Comparison of ENCODE assay signal across 16 cellular contexts in the genomic region with DNA sequence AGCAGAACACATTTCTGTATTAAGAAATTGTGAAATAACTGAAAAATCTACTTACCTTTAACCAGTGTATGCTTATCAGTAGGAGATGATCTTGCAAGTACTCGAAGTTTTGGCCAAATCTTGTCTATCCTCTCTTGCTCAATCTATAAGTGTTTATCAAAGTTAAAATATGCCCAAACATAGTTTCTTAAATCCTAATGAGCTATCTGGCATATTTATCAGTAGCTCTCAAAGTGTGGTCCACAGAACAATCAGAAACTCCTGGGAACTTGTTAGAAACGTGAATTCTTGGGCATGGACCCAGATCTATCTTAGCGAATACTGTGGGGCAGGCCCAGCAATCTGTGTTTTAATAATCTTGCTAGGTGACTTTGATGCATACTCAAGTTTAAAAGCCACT.
A peak's percentile ranks its signal among the peaks of the same experiment; 100 is the strongest.
DNase-seq lines count a peak whose midpoint lies in the region; ATAC-seq, FAIRE-seq and TF ChIP-seq lines count a peak whose summit lies in the region.
"Had no signal": no experiment of that assay in that cellular context is flagged by ENCODE, and none has a peak within 500 bp of the region (broad histone marks: within the 10 kb centered on the region; RNA-seq: fewer than 3 reads in every experiment).

No MANE protein-coding gene starts in this region.

- H3K27ac ChIP-seq in IMR-90 (ENCODE audit: insufficient read depth, low read length) = no peak overlapping the region
- no peak overlapping the region for H3K27ac ChIP-seq in K562 (ENCODE audit: extremely low read depth, low read depth, low read length)

- no peaks in the 10 kb centered on the region for H3K9me3 ChIP-seq in IMR-90 (ENCODE audit: control insufficient read depth, insufficient read depth, low read length)
- H3K9me3 ChIP-seq in K562 (replicated peaks; ENCODE audit: control insufficient read depth, insufficient read depth, low read depth, low read length) = no peaks in the 10 kb centered on the region
- H3K9me3 ChIP-seq in HAP-1 = no peaks in the 10 kb centered on the region

- H3K36me3 Mint-ChIP-seq in mesothelial cell of epicardium = peaks cover 58% of the 10 kb centered on the region
- peaks cover 48 to 70% of the 10 kb centered on the region in 2 donors for H3K36me3 Mint-ChIP-seq in stimulated activated naive B cell treated with anti-CD40 and anti-IgM and Interleukin-4, amounts not matched to agents 10 μg/mL and 1 μg/mL and 100 μg/mL, for 72 hours

- in situ Hi-C loops in IMR-90 (cut with MboI; ENCODE audit: low sequenced_read_pairs) = no loop called here
- in situ Hi-C loops in K562 (cut with MboI) = no loop called here
- in situ Hi-C loops in HAP-1 (cut with MboI; ENCODE audit: low sequenced_read_pairs) = no loop called here

- H3K4me3 ChIP-seq in IMR-90 (ENCODE audit: insufficient read depth, low read depth, low read length) (no peak overlapping the region), K562 (no peak overlapping the region), HAP-1 (no peak overlapping the region)

- H2BK5ac ChIP-seq in IMR-90 (ENCODE audit: low read depth, low read length, poor library complexity, severe bottlenecking) = no peak overlapping the region

- no peak overlapping the region for H4K5ac ChIP-seq in IMR-90 (ENCODE audit: low read depth, low read length)

- TF ChIP-seq EP300 in K562 (IDR thresholded peaks at IDR 0.05; ENCODE audit: low read length) = no peak

- no peak overlapping the region for H4K8ac ChIP-seq in IMR-90 (ENCODE audit: low read depth in 2 of 2, low read length in 2 of 2)

- H3K79me1 ChIP-seq in IMR-90 (ENCODE audit: low read depth in 1 of 2, low read length in 2 of 2) = peaks cover 10 to 11% of the 10 kb centered on the region in 2 experiments; a peak in 3 of 4 replicates

- TF ChIP-seq RAD21 in IMR-90 (IDR thresholded peaks at IDR 0.05; ENCODE audit: low read length) (no peak), K562 (CRISPR knock-in tag; conservative IDR thresholded peaks at IDR 0.05 in 1 of 2, IDR thresholded peaks at IDR 0.05 in 1 of 2) (no peak)

- H3K14ac ChIP-seq in IMR-90 (replicated peaks; ENCODE audit: low read depth, low read length) = no peak overlapping the region

- H4K91ac ChIP-seq in IMR-90 (ENCODE audit: insufficient read depth, low read depth, low read length) = no peak overlapping the region

- TF ChIP-seq CTCF in IMR-90 (conservative IDR thresholded peaks at IDR 0.05; ENCODE audit: low read depth, low read length) (no peak), K562 (IDR thresholded peaks at IDR 0.05 in 2 of 3, conservative IDR thresholded peaks at IDR 0.05 in 1 of 3; ENCODE audit: insufficient read depth in 2 of 3, low read depth in 1 of 3, low read length in 3 of 3) (no peak), mesothelial cell of epicardium (IDR thresholded peaks at IDR 0.05; ENCODE audit: unreplicated experiment) (no peak)

- no peak for DNase-seq in IMR-90
- no peak for DNase-seq in K562 (ENCODE audit: extremely low read depth in 1 of 4, low spot score in 3 of 4)
- DNase-seq in mesothelial cell of epicardium (ENCODE audit: low spot score in 2 of 2, unreplicated experiment in 2 of 2) = no peak
- no peak for DNase-seq in stimulated activated naive B cell treated with anti-CD40 and anti-IgM and Interleukin-4, amounts not matched to agents 10 μg/mL and 1 μg/mL and 100 μg/mL, for 72 hours
- no peak for DNase-seq in NCI-H2081 (lab: John Stamatoyannopoulos, UW)
- DNase-seq in HAP-1 (ENCODE audit: low spot score in 2 of 2) = no peak
- DNase-seq: ACHN; C1 segment of cervical spinal cord; Calu3; CD4-positive, alpha-beta T cell; DMS 273 treated with DMSO at 0.1 percent for 48 hours had no signal

- no peak overlapping the region for H3K4me3 Mint-ChIP-seq in mesothelial cell of epicardium
- no peak overlapping the region for H3K4me3 Mint-ChIP-seq in stimulated activated naive B cell treated with anti-CD40 and anti-IgM and Interleukin-4, amounts not matched to agents 10 μg/mL and 1 μg/mL and 100 μg/mL, for 72 hours
- H3K4me3 Mint-ChIP-seq: CD4-positive, alpha-beta T cell had no signal

- no peak overlapping the region for H2AK9ac ChIP-seq in IMR-90 (replicated peaks; ENCODE audit: low read depth, low read length, poor library complexity)

- POLR2A ChIA-PET in IMR-90 (lab: Charles Lee; ENCODE audit: unreplicated experiment) (no interaction called here), K562 (lab: Yijun Ruan, JAX) (no interaction called here)

- H3K4ac ChIP-seq in IMR-90 (ENCODE audit: low read depth, low read length) = no peak overlapping the region

- peak overlapping the region; percentile 21 for H3K27ac Mint-ChIP-seq in mesothelial cell of epicardium
- H3K27ac Mint-ChIP-seq in stimulated activated naive B cell treated with anti-CD40 and anti-IgM and Interleukin-4, amounts not matched to agents 10 μg/mL and 1 μg/mL and 100 μg/mL, for 72 hours = peak overlapping the region; percentile 6
- H3K27ac Mint-ChIP-seq: CD4-positive, alpha-beta T cell had no signal

- no peak overlapping the region for H2AK5ac ChIP-seq in IMR-90 (ENCODE audit: low read depth, low read length)

- no peaks in the 10 kb centered on the region for H3K9me3 Mint-ChIP-seq in mesothelial cell of epicardium
- no peaks in the 10 kb centered on the region for H3K9me3 Mint-ChIP-seq in stimulated activated naive B cell treated with anti-CD40 and anti-IgM and Interleukin-4, amounts not matched to agents 10 μg/mL and 1 μg/mL and 100 μg/mL, for 72 hours
- H3K9me3 Mint-ChIP-seq: CD4-positive, alpha-beta T cell had no signal

- ATAC-seq in IMR-90 (ENCODE audit: low read depth) (no peak), K562 (no peak), GM18861 (IDR thresholded peaks at IDR 0.05; ENCODE audit: unreplicated experiment) (no peak)
- ATAC-seq in stimulated activated naive B cell treated with anti-CD40 and anti-IgM and Interleukin-4, amounts not matched to agents 10 μg/mL and 1 μg/mL and 100 μg/mL, for 72 hours (replicated peaks) = no peak
- ATAC-seq: HCT116, HepG2 had no signal

- FAIRE-seq in K562 (lab: Jason Lieb, UNC) = peak; percentile 6
- FAIRE-seq: GM12891, HepG2, HTR-8/SVneo had no signal

- dilution Hi-C loops in IMR-90 (cut with HindIII; ENCODE audit: low sequenced_read_pairs, unreplicated experiment) = no loop called here

- no peaks in the 10 kb centered on the region for H3K27me3 Mint-ChIP-seq in mesothelial cell of epicardium (ENCODE audit: low read depth)
- no peaks in the 10 kb centered on the region for H3K27me3 Mint-ChIP-seq in stimulated activated naive B cell treated with anti-CD40 and anti-IgM and Interleukin-4, amounts not matched to agents 10 μg/mL and 1 μg/mL and 100 μg/mL, for 72 hours
- H3K27me3 Mint-ChIP-seq: CD4-positive, alpha-beta T cell had no signal

- intact Hi-C loops in IMR-90 (cut with micrococcal nuclease) (no loop called here), K562 (cut with micrococcal nuclease) (no loop called here)

- H3K27me3 ChIP-seq in IMR-90 (ENCODE audit: control insufficient read depth, insufficient read depth, low read length) (no peaks in the 10 kb centered on the region), K562 (ENCODE audit: control insufficient read depth in 2 of 2, insufficient read depth in 2 of 2, low read length in 2 of 2) (no peaks in the 10 kb centered on the region), HAP-1 (ENCODE audit: low read depth) (no peaks in the 10 kb centered on the region)

- TF ChIP-seq POLR2A in IMR-90 (IDR thresholded peaks at IDR 0.05; ENCODE audit: low read depth, low read length) = no peak
- no peak for TF ChIP-seq POLR2A in K562 (conservative IDR thresholded peaks at IDR 0.05)

- H4K20me1 ChIP-seq in IMR-90 (ENCODE audit: insufficient read depth, low read length) = no peaks in the 10 kb centered on the region
- no peaks in the 10 kb centered on the region for H4K20me1 ChIP-seq in K562 (replicated peaks; ENCODE audit: control insufficient read depth, insufficient read depth, low read length)

- H2BK120ac ChIP-seq in IMR-90 (ENCODE audit: low read depth, low read length) = no peak overlapping the region

- no CpG with 5 or more reads among the region's 3 CpGs for WGBS in IMR-90 (ENCODE audit: extremely low coverage in 2 of 2, insufficient read length in 1 of 2), 2 experiments
- WGBS in K562 (ENCODE audit: insufficient coverage, low coverage, missing lambda C conversion rate) = 78% methylated on average over 3 of the region's 3 CpGs

- H3K9me1 ChIP-seq in IMR-90 (ENCODE audit: insufficient read depth, low read length) (no peaks in the 10 kb centered on the region), K562 (ENCODE audit: control insufficient read depth, insufficient read depth, low read length) (no peaks in the 10 kb centered on the region)

- no TSS peak for BruUV-seq in IMR-90 (replicated peaks; lab: Mats Ljungman, UMichigan)
- no TSS peak for BruUV-seq in K562 (replicated peaks; lab: Mats Ljungman, UMichigan)

- no peak overlapping the region for H3K23ac ChIP-seq in IMR-90 (ENCODE audit: low read depth, low read length)

- no peak overlapping the region for H2BK20ac ChIP-seq in IMR-90 (ENCODE audit: low read depth, low read length)

- CTCF ChIA-PET in IMR-90 (lab: Yijun Ruan, JAX) (no interaction called here), K562 (lab: Yijun Ruan, JAX; ENCODE audit: low intra/inter-chr PET ratio) (no interaction called here)

- H3K4me1 Mint-ChIP-seq in mesothelial cell of epicardium = no peaks in the 10 kb centered on the region
- peaks cover 18 to 22% of the 10 kb centered on the region in 2 donors for H3K4me1 Mint-ChIP-seq in stimulated activated naive B cell treated with anti-CD40 and anti-IgM and Interleukin-4, amounts not matched to agents 10 μg/mL and 1 μg/mL and 100 μg/mL, for 72 hours

- no peak overlapping the region for H2AFZ ChIP-seq in IMR-90 (replicated peaks; ENCODE audit: low read length, poor library complexity)
- no peak overlapping the region for H2AFZ ChIP-seq in K562 (ENCODE audit: low read depth, low read length)

- H3K4me1 ChIP-seq in IMR-90 (ENCODE audit: control insufficient read depth, insufficient read depth, low read length) = no peaks in the 10 kb centered on the region
- peaks cover 0 to under 1% of the 10 kb centered on the region in 2 experiments; a peak in 1 of 5 replicates for H3K4me1 ChIP-seq in K562 (replicated peaks in 1 of 2; ENCODE audit: control insufficient read depth in 2 of 2, insufficient read depth in 2 of 2, low read length in 2 of 2)
- H3K4me1 ChIP-seq in HAP-1 = no peaks in the 10 kb centered on the region

- H2BK15ac ChIP-seq in IMR-90 (ENCODE audit: low read depth, low read length) = no peak overlapping the region

- H3K36me3 ChIP-seq in IMR-90 (ENCODE audit: control insufficient read depth, insufficient read depth, low read length) (peaks cover 6% of the 10 kb centered on the region), K562 (ENCODE audit: control insufficient read depth, insufficient read depth, low read length) (peaks cover 44% of the 10 kb centered on the region), HAP-1 (replicated peaks) (peaks cover 6% of the 10 kb centered on the region)

- no peaks in the 10 kb centered on the region for H3K79me2 ChIP-seq in K562 (ENCODE audit: control insufficient read depth, insufficient read depth, low read length)

- no peak overlapping the region for H3K56ac ChIP-seq in IMR-90 (ENCODE audit: extremely low read depth, insufficient read depth, low read length)

- H3K4me2 ChIP-seq in IMR-90 (ENCODE audit: low read depth, low read length) (no peak overlapping the region), K562 (ENCODE audit: insufficient read depth, low read length) (no peak overlapping the region)

- no peak overlapping the region for H3K18ac ChIP-seq in IMR-90 (ENCODE audit: low read depth, low read length)

- H3K9ac ChIP-seq in IMR-90 (ENCODE audit: low read depth, low read length) = no peak overlapping the region
- no peak overlapping the region for H3K9ac ChIP-seq in K562 (ENCODE audit: insufficient read depth in 1 of 2, low read depth in 2 of 2, low read length in 2 of 2)
